In the genomic region with DNA sequence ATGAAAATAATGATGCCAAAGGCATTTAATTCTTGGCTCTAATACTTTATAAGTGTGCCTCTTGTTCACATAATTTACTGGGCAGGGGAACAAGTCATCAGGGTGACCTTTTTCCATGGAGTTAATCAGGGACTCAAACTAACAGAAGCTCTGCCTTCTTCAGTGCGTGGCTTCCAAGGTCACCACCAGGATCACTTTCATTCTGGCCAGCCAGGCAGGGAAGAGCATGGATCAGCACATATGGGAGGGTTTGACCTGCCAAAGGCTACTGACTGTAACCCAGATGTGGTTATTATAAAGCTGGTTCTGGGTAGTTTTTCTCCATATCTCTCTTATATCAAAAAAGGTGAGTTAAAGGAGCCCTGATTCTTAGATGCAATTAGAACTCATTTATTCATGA, we compare ENCODE assay signal across 1 cellular context.
TF ChIP-seq lines count a peak whose summit lies in the region.

No MANE protein-coding gene starts in this region.

TF ChIP-seq in HepG2, 621 proteins besides CTCF, POLR2A, EP300 and RAD21 (continued from another document and continues in another):
- TF ChIP-seq MEF2D (CRISPR knock-in tag; IDR thresholded peaks at IDR 0.05), result no peak
- no peak for TF ChIP-seq CBX5 (CRISPR knock-in tag; IDR thresholded peaks at IDR 0.05; ENCODE audit: borderline replicate concordance)
- TF ChIP-seq ETV5 (CRISPR knock-in tag; IDR thresholded peaks at IDR 0.05; ENCODE audit: borderline replicate concordance), result no peak
- no peak for TF ChIP-seq FOXK1 (CRISPR knock-in tag; IDR thresholded peaks at IDR 0.05; ENCODE audit: borderline replicate concordance, low read depth)
- TF ChIP-seq SATB2 (CRISPR knock-in tag; IDR thresholded peaks at IDR 0.05), result no peak
- no peak for TF ChIP-seq ARNT (IDR thresholded peaks at IDR 0.05)
- TF ChIP-seq U2AF2 (IDR thresholded peaks at IDR 0.05; ENCODE audit: low read depth, low read length), result no peak
- TF ChIP-seq, protein P1, sequence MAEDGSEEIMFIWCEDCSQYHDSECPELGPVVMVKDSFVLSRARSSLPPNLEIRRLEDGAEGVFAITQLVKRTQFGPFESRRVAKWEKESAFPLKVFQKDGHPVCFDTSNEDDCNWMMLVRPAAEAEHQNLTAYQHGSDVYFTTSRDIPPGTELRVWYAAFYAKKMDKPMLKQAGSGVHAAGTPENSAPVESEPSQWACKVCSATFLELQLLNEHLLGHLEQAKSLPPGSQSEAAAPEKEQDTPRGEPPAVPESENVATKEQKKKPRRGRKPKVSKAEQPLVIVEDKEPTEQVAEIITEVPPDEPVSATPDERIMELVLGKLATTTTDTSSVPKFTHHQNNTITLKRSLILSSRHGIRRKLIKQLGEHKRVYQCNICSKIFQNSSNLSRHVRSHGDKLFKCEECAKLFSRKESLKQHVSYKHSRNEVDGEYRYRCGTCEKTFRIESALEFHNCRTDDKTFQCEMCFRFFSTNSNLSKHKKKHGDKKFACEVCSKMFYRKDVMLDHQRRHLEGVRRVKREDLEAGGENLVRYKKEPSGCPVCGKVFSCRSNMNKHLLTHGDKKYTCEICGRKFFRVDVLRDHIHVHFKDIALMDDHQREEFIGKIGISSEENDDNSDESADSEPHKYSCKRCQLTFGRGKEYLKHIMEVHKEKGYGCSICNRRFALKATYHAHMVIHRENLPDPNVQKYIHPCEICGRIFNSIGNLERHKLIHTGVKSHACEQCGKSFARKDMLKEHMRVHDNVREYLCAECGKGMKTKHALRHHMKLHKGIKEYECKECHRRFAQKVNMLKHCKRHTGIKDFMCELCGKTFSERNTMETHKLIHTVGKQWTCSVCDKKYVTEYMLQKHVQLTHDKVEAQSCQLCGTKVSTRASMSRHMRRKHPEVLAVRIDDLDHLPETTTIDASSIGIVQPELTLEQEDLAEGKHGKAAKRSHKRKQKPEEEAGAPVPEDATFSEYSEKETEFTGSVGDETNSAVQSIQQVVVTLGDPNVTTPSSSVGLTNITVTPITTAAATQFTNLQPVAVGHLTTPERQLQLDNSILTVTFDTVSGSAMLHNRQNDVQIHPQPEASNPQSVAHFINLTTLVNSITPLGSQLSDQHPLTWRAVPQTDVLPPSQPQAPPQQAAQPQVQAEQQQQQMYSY (CRISPR knock-in tag; IDR thresholded peaks at IDR 0.05), result no peak
- TF ChIP-seq ZNF761 (CRISPR knock-in tag; conservative IDR thresholded peaks at IDR 0.05), result no peak
- TF ChIP-seq, protein P2, sequence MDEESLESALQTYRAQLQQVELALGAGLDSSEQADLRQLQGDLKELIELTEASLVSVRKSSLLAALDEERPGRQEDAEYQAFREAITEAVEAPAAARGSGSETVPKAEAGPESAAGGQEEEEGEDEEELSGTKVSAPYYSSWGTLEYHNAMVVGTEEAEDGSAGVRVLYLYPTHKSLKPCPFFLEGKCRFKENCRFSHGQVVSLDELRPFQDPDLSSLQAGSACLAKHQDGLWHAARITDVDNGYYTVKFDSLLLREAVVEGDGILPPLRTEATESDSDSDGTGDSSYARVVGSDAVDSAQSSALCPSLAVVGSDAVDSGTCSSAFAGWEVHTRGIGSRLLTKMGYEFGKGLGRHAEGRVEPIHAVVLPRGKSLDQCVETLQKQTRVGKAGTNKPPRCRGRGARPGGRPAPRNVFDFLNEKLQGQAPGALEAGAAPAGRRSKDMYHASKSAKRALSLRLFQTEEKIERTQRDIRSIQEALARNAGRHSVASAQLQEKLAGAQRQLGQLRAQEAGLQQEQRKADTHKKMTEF (CRISPR knock-in tag; IDR thresholded peaks at IDR 0.05), result 0 out of 2 replicates have a peak, but pooled peaks have one; percentile 28
- TF ChIP-seq LCORL (IDR thresholded peaks at IDR 0.05), result no peak
- no peak for TF ChIP-seq LCORL (CRISPR knock-in tag; IDR thresholded peaks at IDR 0.05)
- no peak for TF ChIP-seq ZSCAN20 (CRISPR knock-in tag; IDR thresholded peaks at IDR 0.05; ENCODE audit: borderline replicate concordance)
- 0 out of 2 replicates have a peak, but pooled peaks have one; percentile 24 for TF ChIP-seq SMAD3 (CRISPR knock-in tag; IDR thresholded peaks at IDR 0.05)
- no peak for TF ChIP-seq NR2F6 (IDR thresholded peaks at IDR 0.05)
- TF ChIP-seq NR2F6 (CRISPR knock-in tag; IDR thresholded peaks at IDR 0.05), result peak; percentile 42; the same call in 1 of the 2 replicates
- TF ChIP-seq ZNF383 (CRISPR knock-in tag; IDR thresholded peaks at IDR 0.05; ENCODE audit: borderline replicate concordance), result no peak
- TF ChIP-seq, protein P3, sequence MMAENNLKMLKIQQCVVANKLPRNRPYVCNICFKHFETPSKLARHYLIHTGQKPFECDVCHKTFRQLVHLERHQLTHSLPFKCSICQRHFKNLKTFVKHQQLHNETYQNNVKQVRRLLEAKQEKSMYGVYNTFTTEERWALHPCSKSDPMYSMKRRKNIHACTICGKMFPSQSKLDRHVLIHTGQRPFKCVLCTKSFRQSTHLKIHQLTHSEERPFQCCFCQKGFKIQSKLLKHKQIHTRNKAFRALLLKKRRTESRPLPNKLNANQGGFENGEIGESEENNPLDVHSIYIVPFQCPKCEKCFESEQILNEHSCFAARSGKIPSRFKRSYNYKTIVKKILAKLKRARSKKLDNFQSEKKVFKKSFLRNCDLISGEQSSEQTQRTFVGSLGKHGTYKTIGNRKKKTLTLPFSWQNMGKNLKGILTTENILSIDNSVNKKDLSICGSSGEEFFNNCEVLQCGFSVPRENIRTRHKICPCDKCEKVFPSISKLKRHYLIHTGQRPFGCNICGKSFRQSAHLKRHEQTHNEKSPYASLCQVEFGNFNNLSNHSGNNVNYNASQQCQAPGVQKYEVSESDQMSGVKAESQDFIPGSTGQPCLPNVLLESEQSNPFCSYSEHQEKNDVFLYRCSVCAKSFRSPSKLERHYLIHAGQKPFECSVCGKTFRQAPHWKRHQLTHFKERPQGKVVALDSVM (CRISPR knock-in tag; IDR thresholded peaks at IDR 0.05), result no peak
- TF ChIP-seq ZFP36L2 (CRISPR knock-in tag; IDR thresholded peaks at IDR 0.05), result no peak
- TF ChIP-seq ZNF121 (CRISPR knock-in tag; IDR thresholded peaks at IDR 0.05), result no peak
- no peak for TF ChIP-seq ZNF567 (CRISPR knock-in tag; IDR thresholded peaks at IDR 0.05; ENCODE audit: borderline replicate concordance)
- no peak for TF ChIP-seq ZNF790 (CRISPR knock-in tag; IDR thresholded peaks at IDR 0.05; ENCODE audit: borderline replicate concordance)
- TF ChIP-seq, protein P4, sequence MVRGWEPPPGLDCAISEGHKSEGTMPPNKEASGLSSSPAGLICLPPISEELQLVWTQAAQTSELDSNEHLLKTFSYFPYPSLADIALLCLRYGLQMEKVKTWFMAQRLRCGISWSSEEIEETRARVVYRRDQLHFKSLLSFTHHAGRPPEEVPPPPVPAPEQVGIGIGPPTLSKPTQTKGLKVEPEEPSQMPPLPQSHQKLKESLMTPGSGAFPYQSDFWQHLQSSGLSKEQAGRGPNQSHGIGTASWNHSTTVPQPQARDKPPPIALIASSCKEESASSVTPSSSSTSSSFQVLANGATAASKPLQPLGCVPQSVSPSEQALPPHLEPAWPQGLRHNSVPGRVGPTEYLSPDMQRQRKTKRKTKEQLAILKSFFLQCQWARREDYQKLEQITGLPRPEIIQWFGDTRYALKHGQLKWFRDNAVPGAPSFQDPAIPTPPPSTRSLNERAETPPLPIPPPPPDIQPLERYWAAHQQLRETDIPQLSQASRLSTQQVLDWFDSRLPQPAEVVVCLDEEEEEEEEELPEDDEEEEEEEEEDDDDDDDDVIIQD (CRISPR knock-in tag; IDR thresholded peaks at IDR 0.05; ENCODE audit: low read depth), result peak; percentile 16; the same call in 1 of the 2 replicates
- TF ChIP-seq DPF2 (CRISPR knock-in tag; IDR thresholded peaks at IDR 0.05; ENCODE audit: borderline replicate concordance, low read depth), result no peak
- TF ChIP-seq ZNF460 (CRISPR knock-in tag; IDR thresholded peaks at IDR 0.05; ENCODE audit: borderline replicate concordance), result no peak
- TF ChIP-seq, protein P5, sequence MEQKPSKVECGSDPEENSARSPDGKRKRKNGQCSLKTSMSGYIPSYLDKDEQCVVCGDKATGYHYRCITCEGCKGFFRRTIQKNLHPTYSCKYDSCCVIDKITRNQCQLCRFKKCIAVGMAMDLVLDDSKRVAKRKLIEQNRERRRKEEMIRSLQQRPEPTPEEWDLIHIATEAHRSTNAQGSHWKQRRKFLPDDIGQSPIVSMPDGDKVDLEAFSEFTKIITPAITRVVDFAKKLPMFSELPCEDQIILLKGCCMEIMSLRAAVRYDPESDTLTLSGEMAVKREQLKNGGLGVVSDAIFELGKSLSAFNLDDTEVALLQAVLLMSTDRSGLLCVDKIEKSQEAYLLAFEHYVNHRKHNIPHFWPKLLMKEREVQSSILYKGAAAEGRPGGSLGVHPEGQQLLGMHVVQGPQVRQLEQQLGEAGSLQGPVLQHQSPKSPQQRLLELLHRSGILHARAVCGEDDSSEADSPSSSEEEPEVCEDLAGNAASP (CRISPR knock-in tag; IDR thresholded peaks at IDR 0.05; ENCODE audit: borderline replicate concordance), result no peak; the same call in 1 of the 2 replicates
- TF ChIP-seq ZNF484 (CRISPR knock-in tag; IDR thresholded peaks at IDR 0.05; ENCODE audit: borderline replicate concordance, low read depth), result no peak
- TF ChIP-seq THYN1 (CRISPR knock-in tag; IDR thresholded peaks at IDR 0.05; ENCODE audit: borderline replicate concordance, low read depth), result no peak
- TF ChIP-seq ZNF224 (CRISPR knock-in tag; IDR thresholded peaks at IDR 0.05), result no peak
- TF ChIP-seq FOXA3 (CRISPR knock-in tag; IDR thresholded peaks at IDR 0.05), result 0 out of 2 replicates have a peak, but pooled peaks have one; percentile 15
- TF ChIP-seq, protein P6, sequence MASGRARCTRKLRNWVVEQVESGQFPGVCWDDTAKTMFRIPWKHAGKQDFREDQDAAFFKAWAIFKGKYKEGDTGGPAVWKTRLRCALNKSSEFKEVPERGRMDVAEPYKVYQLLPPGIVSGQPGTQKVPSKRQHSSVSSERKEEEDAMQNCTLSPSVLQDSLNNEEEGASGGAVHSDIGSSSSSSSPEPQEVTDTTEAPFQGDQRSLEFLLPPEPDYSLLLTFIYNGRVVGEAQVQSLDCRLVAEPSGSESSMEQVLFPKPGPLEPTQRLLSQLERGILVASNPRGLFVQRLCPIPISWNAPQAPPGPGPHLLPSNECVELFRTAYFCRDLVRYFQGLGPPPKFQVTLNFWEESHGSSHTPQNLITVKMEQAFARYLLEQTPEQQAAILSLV (CRISPR knock-in tag; IDR thresholded peaks at IDR 0.05; ENCODE audit: borderline replicate concordance), result no peak
- TF ChIP-seq, protein P7, sequence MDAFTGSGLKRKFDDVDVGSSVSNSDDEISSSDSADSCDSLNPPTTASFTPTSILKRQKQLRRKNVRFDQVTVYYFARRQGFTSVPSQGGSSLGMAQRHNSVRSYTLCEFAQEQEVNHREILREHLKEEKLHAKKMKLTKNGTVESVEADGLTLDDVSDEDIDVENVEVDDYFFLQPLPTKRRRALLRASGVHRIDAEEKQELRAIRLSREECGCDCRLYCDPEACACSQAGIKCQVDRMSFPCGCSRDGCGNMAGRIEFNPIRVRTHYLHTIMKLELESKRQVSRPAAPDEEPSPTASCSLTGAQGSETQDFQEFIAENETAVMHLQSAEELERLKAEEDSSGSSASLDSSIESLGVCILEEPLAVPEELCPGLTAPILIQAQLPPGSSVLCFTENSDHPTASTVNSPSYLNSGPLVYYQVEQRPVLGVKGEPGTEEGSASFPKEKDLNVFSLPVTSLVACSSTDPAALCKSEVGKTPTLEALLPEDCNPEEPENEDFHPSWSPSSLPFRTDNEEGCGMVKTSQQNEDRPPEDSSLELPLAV (CRISPR knock-in tag; conservative IDR thresholded peaks at IDR 0.05; ENCODE audit: low read depth), result no peak
- no peak for TF ChIP-seq ZNF367 (CRISPR knock-in tag; IDR thresholded peaks at IDR 0.05; ENCODE audit: borderline replicate concordance)
- no peak for TF ChIP-seq ZNF883 (CRISPR knock-in tag; IDR thresholded peaks at IDR 0.05; ENCODE audit: not compliant biosample characterization)
- TF ChIP-seq, protein P8, sequence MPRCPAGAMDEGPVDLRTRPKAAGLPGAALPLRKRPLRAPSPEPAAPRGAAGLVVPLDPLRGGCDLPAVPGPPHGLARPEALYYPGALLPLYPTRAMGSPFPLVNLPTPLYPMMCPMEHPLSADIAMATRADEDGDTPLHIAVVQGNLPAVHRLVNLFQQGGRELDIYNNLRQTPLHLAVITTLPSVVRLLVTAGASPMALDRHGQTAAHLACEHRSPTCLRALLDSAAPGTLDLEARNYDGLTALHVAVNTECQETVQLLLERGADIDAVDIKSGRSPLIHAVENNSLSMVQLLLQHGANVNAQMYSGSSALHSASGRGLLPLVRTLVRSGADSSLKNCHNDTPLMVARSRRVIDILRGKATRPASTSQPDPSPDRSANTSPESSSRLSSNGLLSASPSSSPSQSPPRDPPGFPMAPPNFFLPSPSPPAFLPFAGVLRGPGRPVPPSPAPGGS (CRISPR knock-in tag; IDR thresholded peaks at IDR 0.05), result no peak
- TF ChIP-seq JUNB (CRISPR knock-in tag; IDR thresholded peaks at IDR 0.05; ENCODE audit: borderline replicate concordance), result no peak
- TF ChIP-seq NCOA2 (CRISPR knock-in tag; IDR thresholded peaks at IDR 0.05), result no peak; the same call in 1 of the 2 replicates
- TF ChIP-seq PCBP2 (optimal IDR thresholded peaks at IDR 0.05; ENCODE audit: low read depth, low read length, poor library complexity, severe bottlenecking), result no peak
- no peak for TF ChIP-seq ZNF335 (CRISPR knock-in tag; IDR thresholded peaks at IDR 0.05)
- TF ChIP-seq SP2 (CRISPR knock-in tag; IDR thresholded peaks at IDR 0.05), result no peak
- TF ChIP-seq HNRNPL (IDR thresholded peaks at IDR 0.05; ENCODE audit: low read depth, low read length), result no peak
- no peak for TF ChIP-seq STAG1 (CRISPR knock-in tag; IDR thresholded peaks at IDR 0.05)
- TF ChIP-seq ZNF589 (CRISPR knock-in tag; conservative IDR thresholded peaks at IDR 0.05), result no peak
- TF ChIP-seq MATR3 (CRISPR knock-in tag; IDR thresholded peaks at IDR 0.05), result no peak
- TF ChIP-seq ZNF839 (CRISPR knock-in tag; IDR thresholded peaks at IDR 0.05; ENCODE audit: borderline replicate concordance), result no peak
- no peak for TF ChIP-seq ZNF780A (CRISPR knock-in tag; IDR thresholded peaks at IDR 0.05)
- no peak for TF ChIP-seq ZNF709 (CRISPR knock-in tag; IDR thresholded peaks at IDR 0.05)
- TF ChIP-seq ZNF331 (CRISPR knock-in tag; IDR thresholded peaks at IDR 0.05), result peak; percentile 36; the same call in 1 of the 2 replicates
- TF ChIP-seq ZNF746 (CRISPR knock-in tag; IDR thresholded peaks at IDR 0.05), result no peak
- TF ChIP-seq REXO4 (CRISPR knock-in tag; IDR thresholded peaks at IDR 0.05; ENCODE audit: borderline replicate concordance), result no peak
- TF ChIP-seq ZNF841 (CRISPR knock-in tag; IDR thresholded peaks at IDR 0.05; ENCODE audit: borderline replicate concordance), result no peak
- no peak for TF ChIP-seq PLRG1 (conservative IDR thresholded peaks at IDR 0.05)
